Comparison of ENCODE assay signal across 19 cellular contexts in genomic region chr3:153158184-153158583, GRCh38.
"Had no signal": no experiment of that assay in that cellular context is flagged by ENCODE, and none has a peak within 500 bp of the region (broad histone marks: within the 10 kb centered on the region; RNA-seq: fewer than 3 reads in every experiment).

No MANE protein-coding gene starts in this region.

- DNase-seq: activated CD4-positive, alpha-beta T cell treated with anti-CD3 and anti-CD28 coated beads for 4 hours; activated CD8-positive, alpha-beta memory T cell treated with anti-CD3 and anti-CD28 coated beads, Interleukin-2, amount 50 U/mL, for 4 hours; activated CD8-positive, alpha-beta T cell treated with anti-CD3 and anti-CD28 coated beads for 36 hours; activated naive CD8-positive, alpha-beta T cell treated with anti-CD3 and anti-CD28 coated beads, Interleukin-2, amount 50 U/mL, for 24 hours; activated T-cell treated with anti-CD3 and anti-CD28 coated beads, Interleukin-2, amount 50 U/mL, for 72 hours; amniotic stem cell; body of pancreas; NCI-H1092; NCI-H1417; NCI-H1694 treated with DMSO at 0.1 percent for 48 hours; NCI-H2081; NCI-H510A treated with DMSO at 0.1 percent for 48 hours; PC-3; SHP77 treated with DMSO at 0.1 percent for 48 hours had no signal

- H3K27me3 Mint-ChIP-seq: activated CD8-positive, alpha-beta T cell treated with anti-CD3 and anti-CD28 coated beads for 36 hours; activated naive CD8-positive, alpha-beta T cell treated with anti-CD3 and anti-CD28 coated beads, Interleukin-2, amount 50 U/mL, for 24 hours had no signal

- H3K9me3 Mint-ChIP-seq: activated CD8-positive, alpha-beta T cell treated with anti-CD3 and anti-CD28 coated beads for 36 hours; activated naive CD4-positive, alpha-beta T cell treated with anti-CD3 and anti-CD28 coated beads, Interleukin-2, amount 50 U/mL, for 72 hours; activated naive CD8-positive, alpha-beta T cell treated with anti-CD3 and anti-CD28 coated beads, Interleukin-2, amount 50 U/mL, for 24 hours; activated T-cell treated with anti-CD3 and anti-CD28 coated beads, Interleukin-2, amount 50 U/mL, for 72 hours; T-helper 1 cell treated with Interleukin-12 subunit alpha and Interleukin-12 subunit beta and Interleukin-4 antibody, amounts not matched to agents 30 μg/mL and 1 μg/mL, for 36 hours had no signal

- H3K4me3 ChIP-seq: ascending aorta, body of pancreas had no signal

- H3K27ac Mint-ChIP-seq: activated CD8-positive, alpha-beta T cell treated with anti-CD3 and anti-CD28 coated beads for 36 hours; activated naive CD4-positive, alpha-beta T cell treated with anti-CD3 and anti-CD28 coated beads, Interleukin-2, amount 50 U/mL, for 72 hours; activated naive CD8-positive, alpha-beta T cell treated with anti-CD3 and anti-CD28 coated beads, Interleukin-2, amount 50 U/mL, for 24 hours; activated T-cell treated with anti-CD3 and anti-CD28 coated beads, Interleukin-2, amount 50 U/mL, for 72 hours; T-helper 1 cell treated with Interleukin-12 subunit alpha and Interleukin-12 subunit beta and Interleukin-4 antibody, amounts not matched to agents 30 μg/mL and 1 μg/mL, for 36 hours had no signal

- H3K27me3 ChIP-seq: ascending aorta, body of pancreas had no signal

- H3K27ac ChIP-seq: ascending aorta, body of pancreas, KMS-11 had no signal

- H3K4me2 ChIP-seq: KMS-11 had no signal

- H3K4me3 Mint-ChIP-seq: activated CD8-positive, alpha-beta T cell treated with anti-CD3 and anti-CD28 coated beads for 36 hours; activated naive CD8-positive, alpha-beta T cell treated with anti-CD3 and anti-CD28 coated beads, Interleukin-2, amount 50 U/mL, for 24 hours; activated T-cell treated with anti-CD3 and anti-CD28 coated beads, Interleukin-2, amount 50 U/mL, for 72 hours; T-helper 1 cell treated with Interleukin-12 subunit alpha and Interleukin-12 subunit beta and Interleukin-4 antibody, amounts not matched to agents 30 μg/mL and 1 μg/mL, for 36 hours had no signal

- ATAC-seq: activated CD4-positive, CD25-positive, alpha-beta regulatory T cell treated with anti-CD3 and anti-CD28 coated beads, Interleukin-2, amount 50 U/mL, for 24 hours; activated CD8-positive, alpha-beta T cell treated with anti-CD3 and anti-CD28 coated beads for 36 hours; activated naive CD4-positive, alpha-beta T cell treated with anti-CD3 and anti-CD28 coated beads, Interleukin-2, amount 50 U/mL, for 72 hours; activated naive CD8-positive, alpha-beta T cell treated with anti-CD3 and anti-CD28 coated beads, Interleukin-2, amount 50 U/mL, for 24 hours; activated T-cell treated with anti-CD3 and anti-CD28 coated beads, Interleukin-2, amount 50 U/mL, for 72 hours; body of pancreas; PC-3 had no signal

- H3K9me3 ChIP-seq: ascending aorta, body of pancreas had no signal

- H3K9ac ChIP-seq: KMS-11 had no signal

- H3K36me3 ChIP-seq: ascending aorta had no signal

- H3K4me1 ChIP-seq: ascending aorta, body of pancreas had no signal
